In the genomic region with DNA sequence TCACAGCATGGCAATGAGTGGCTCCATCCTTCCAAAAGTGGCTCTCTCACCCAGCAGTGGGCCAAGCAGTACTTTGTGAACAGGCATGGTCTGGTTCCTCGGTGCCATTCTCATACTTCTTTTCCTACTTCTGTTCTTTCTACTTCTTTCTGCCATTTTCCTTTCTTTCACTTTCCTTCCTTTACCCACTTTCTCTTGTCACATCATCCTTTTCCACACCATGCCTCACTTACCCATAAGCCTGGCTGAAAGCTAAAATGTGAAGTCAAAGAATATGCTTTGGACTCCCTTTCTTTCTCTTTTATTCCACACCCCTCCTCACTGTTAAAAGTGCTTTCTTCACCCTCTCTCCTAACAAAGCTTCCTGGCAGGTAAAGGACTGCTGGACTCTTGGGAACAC, we compare ENCODE assay signal across 10 cellular contexts. TPM values are rescaled to one million over a fixed set of nuclear protein-coding genes. Genes with fewer than 3 reads are reported as not detected.
"Had no signal": no experiment of that assay in that cellular context is flagged by ENCODE, and none has a peak within 500 bp of the region (broad histone marks: within the 10 kb centered on the region; RNA-seq: fewer than 3 reads in every experiment).

No MANE protein-coding gene starts in this region.

- H3K27ac ChIP-seq: GM23248, HL-60 had no signal

- H3K36me3 ChIP-seq: HAP-1 had no signal

- H3K4me1 ChIP-seq: HAP-1 had no signal

- H3K9me3 ChIP-seq: HAP-1 had no signal

- DNase-seq: GM23248, GOT3, H7, HFFc6, KBM-7 had no signal

- H3K4me3 ChIP-seq: GM23248, HAP-1 had no signal

- H3K27ac Mint-ChIP-seq: HFFc6, IgD-negative memory B cell had no signal

- ATAC-seq: HCT116, HepG2 had no signal

- H3K4me3 Mint-ChIP-seq: HFFc6, IgD-negative memory B cell had no signal

- H3K9ac ChIP-seq: GM23248 had no signal

- H3K9me3 Mint-ChIP-seq: HFFc6 had no signal

- H2AFZ ChIP-seq: GM23248 had no signal

RNA-seq across cellular contexts. Expression of gene PTHLH, which starts 57.0 kb away (rescaled TPM):
- total RNA-seq: HepG2 had no signal
- polyA plus RNA-seq: IgD-negative memory B cell had no signal
